8 cellular contexts compared by ENCODE assay signal in the genomic region with DNA sequence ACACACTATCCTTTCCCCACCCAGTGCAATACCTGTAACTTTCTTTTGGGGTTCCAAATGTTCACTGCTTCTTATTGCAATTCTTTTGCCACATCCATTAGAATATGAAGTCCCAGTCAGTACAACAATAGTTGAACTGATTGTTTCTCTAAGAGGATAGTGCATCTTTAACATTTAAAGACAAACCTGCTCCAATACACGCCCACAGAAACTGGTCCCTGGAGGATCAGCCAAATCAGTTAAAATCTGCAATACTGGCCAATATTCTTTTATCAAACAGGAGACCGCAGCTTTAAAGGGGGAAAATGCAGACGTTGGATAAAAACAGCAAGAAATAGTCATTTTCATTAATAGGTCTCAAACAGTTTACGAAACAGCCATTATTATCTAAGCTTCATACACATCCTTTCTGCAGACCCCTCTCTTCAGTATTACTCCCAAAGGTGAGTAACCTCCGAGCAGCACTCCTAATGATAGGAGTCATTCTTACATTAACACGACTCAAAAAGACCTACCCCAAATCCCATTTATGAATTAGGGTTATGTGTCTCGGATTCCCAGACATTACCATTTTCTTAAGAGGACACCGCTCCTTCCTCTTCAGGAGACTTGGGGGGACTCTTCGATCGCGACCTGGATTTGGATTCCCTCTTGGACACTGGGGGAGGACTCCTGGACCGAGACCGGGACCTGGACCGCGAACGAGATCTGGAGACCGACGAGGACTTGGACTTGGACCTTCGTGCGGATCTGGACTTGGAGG. TPM values are rescaled to one million over a fixed set of nuclear protein-coding genes. Genes with fewer than 3 reads are reported as not detected.
DNase-seq lines count a peak whose midpoint lies in the region; ATAC-seq and TF ChIP-seq lines count a peak whose summit lies in the region.

No MANE protein-coding gene starts in this region.

- no peaks in the 10 kb centered on the region for H3K9me3 Mint-ChIP-seq in MCF 10A (ENCODE audit: unreplicated experiment)

- H3K4me1 Mint-ChIP-seq in MCF 10A (ENCODE audit: insufficient read depth, unreplicated experiment), result peaks cover 20% of the 10 kb centered on the region

- peak overlapping the region; percentile 100 for H3K4me3 Mint-ChIP-seq in MCF 10A (ENCODE audit: unreplicated experiment)

- in situ Hi-C loops in GM13976 (cut with MboI; ENCODE audit: low sequenced_read_pairs, unreplicated experiment), result no loop called here

- H3K27ac ChIP-seq in mucosa of rectum (ENCODE audit: low read depth in 2 of 2, low read length in 2 of 2), result peak overlapping the region; percentile 98 to 100

- H3K4me3 ChIP-seq in AG09309 (ENCODE audit: control insufficient read depth, low read depth, low read length) (peak overlapping the region; percentile 95), mucosa of rectum (ENCODE audit: low read length in 2 of 2) (peak overlapping the region; percentile 89 to 97)
- H3K4me3 ChIP-seq in Jurkat, Clone E6-1 (ENCODE audit: low read length), result peak overlapping the region; percentile 97

- no peaks in the 10 kb centered on the region for H3K9me3 ChIP-seq in mucosa of rectum (ENCODE audit: control insufficient read depth in 2 of 2, low read length in 2 of 2)

- H3K36me3 Mint-ChIP-seq in MCF 10A (ENCODE audit: insufficient read depth, unreplicated experiment), result peaks cover 74% of the 10 kb centered on the region

- intact Hi-C loops in MCF 10A (cut with micrococcal nuclease), result loop anchor here (10.0 kb wide), 1 partner anchor 329 kb away; no protein-coding TSS in a partner anchor

- peak overlapping the region; percentile 98 to 100 for H3K9ac ChIP-seq in mucosa of rectum (ENCODE audit: low read depth in 1 of 2, low read length in 2 of 2)

- ATAC-seq in GM21529 (IDR thresholded peaks at IDR 0.05; ENCODE audit: unreplicated experiment), result no peak
- no peak for ATAC-seq in HG03342 (IDR thresholded peaks at IDR 0.05; ENCODE audit: unreplicated experiment)

- H3K27me3 Mint-ChIP-seq in MCF 10A (ENCODE audit: insufficient read depth, unreplicated experiment), result no peaks in the 10 kb centered on the region

- peaks cover 28 to 35% of the 10 kb centered on the region in 2 donors for H3K4me1 ChIP-seq in mucosa of rectum (ENCODE audit: control insufficient read depth in 2 of 2, insufficient read depth in 2 of 2, low read length in 2 of 2)

- CTCF ChIA-PET in MCF 10A (lab: Yijun Ruan, JAX), result interaction anchor here (0.7 to 0.9 kb wide), 2 partner anchors 20 to 1409 kb away, joined by 3 to 4 read pairs; no protein-coding TSS in a partner anchor

- no TSS peak for BruUV-seq in MCF 10A (replicated peaks; lab: Mats Ljungman, UMichigan)

- H3K27me3 ChIP-seq in mucosa of rectum (ENCODE audit: control insufficient read depth in 2 of 2, insufficient read depth in 2 of 2, low read length in 2 of 2), result no peaks in the 10 kb centered on the region

- H3K27ac Mint-ChIP-seq in MCF 10A (ENCODE audit: low read depth, unreplicated experiment), result peak overlapping the region; percentile 97

- DNase-seq in AG09309 (ENCODE audit: low read depth), result no peak
- no peak for DNase-seq in Jurkat, Clone E6-1 (ENCODE audit: low read depth, low spot score)
- peak; percentile 25 for DNase-seq in MCF 10A (ENCODE audit: unreplicated experiment)
- no peak for DNase-seq in GM13976 (ENCODE audit: low spot score)
- DNase-seq in SHP77 treated with DMSO at 0.1 percent for 48 hours (lab: John Stamatoyannopoulos, UW), result no peak

- TF ChIP-seq CTCF in AG09309 (IDR thresholded peaks at IDR 0.05; ENCODE audit: control insufficient read depth, insufficient read depth, low read depth, low read length, missing control alignments), result no peak
- no peak for TF ChIP-seq CTCF in MCF 10A (IDR thresholded peaks at IDR 0.05; ENCODE audit: unreplicated experiment)
- no peak for TF ChIP-seq CTCF in GM13976 (IDR thresholded peaks at IDR 0.05; ENCODE audit: borderline replicate concordance, control extremely low read depth, extremely low read depth, insufficient read depth, missing control alignments)

- POLR2A ChIA-PET in MCF 10A (lab: Yijun Ruan, JAX), result interaction anchor here (0.5 to 9.1 kb wide), 20 partner anchors 10 to 866 kb away, joined by 3 to 150 read pairs (median 6); a partner anchor contains a TSS

- peaks cover 39 to 42% of the 10 kb centered on the region in 2 donors for H3K36me3 ChIP-seq in mucosa of rectum (ENCODE audit: control insufficient read depth in 2 of 2, insufficient read depth in 2 of 2, low read length in 2 of 2)

RNA-seq across cellular contexts. Expression of a gene that starts 1.4 kb away (rescaled TPM):
- polyA plus RNA-seq in Jurkat, Clone E6-1 (2012; ENCODE audit: insufficient read depth, insufficient read length), result 521 TPM
- 161 and 168 TPM in 2 replicates for total RNA-seq in MCF 10A (2022)

RNA-seq across cellular contexts. Expression of a gene that starts 2.2 kb away (rescaled TPM):
- 18.8 TPM for polyA plus RNA-seq in Jurkat, Clone E6-1 (2012; ENCODE audit: insufficient read depth, insufficient read length)
- total RNA-seq in MCF 10A (2022), result 11.6 and 13.8 TPM in 2 replicates

RNA-seq across cellular contexts. Expression of a gene that starts 9.1 kb away (rescaled TPM):
- 46.9 TPM for polyA plus RNA-seq in Jurkat, Clone E6-1 (2012; ENCODE audit: insufficient read depth, insufficient read length)
- total RNA-seq in MCF 10A (2022), result 35.1 and 37.1 TPM in 2 replicates

RNA-seq across cellular contexts. Expression of a gene that starts 9.4 kb away (rescaled TPM):
- 31.4 TPM for polyA plus RNA-seq in Jurkat, Clone E6-1 (2012; ENCODE audit: insufficient read depth, insufficient read length)
- 29.4 and 45.8 TPM in 2 replicates for total RNA-seq in MCF 10A (2022)

RNA-seq across cellular contexts. Expression of a gene that starts 25.0 kb away (rescaled TPM):
- polyA plus RNA-seq in Jurkat, Clone E6-1 (2012; ENCODE audit: insufficient read depth, insufficient read length), result 26.3 TPM
- total RNA-seq in MCF 10A (2022), result 33.6 and 35.1 TPM in 2 replicates
